In the genomic region with DNA sequence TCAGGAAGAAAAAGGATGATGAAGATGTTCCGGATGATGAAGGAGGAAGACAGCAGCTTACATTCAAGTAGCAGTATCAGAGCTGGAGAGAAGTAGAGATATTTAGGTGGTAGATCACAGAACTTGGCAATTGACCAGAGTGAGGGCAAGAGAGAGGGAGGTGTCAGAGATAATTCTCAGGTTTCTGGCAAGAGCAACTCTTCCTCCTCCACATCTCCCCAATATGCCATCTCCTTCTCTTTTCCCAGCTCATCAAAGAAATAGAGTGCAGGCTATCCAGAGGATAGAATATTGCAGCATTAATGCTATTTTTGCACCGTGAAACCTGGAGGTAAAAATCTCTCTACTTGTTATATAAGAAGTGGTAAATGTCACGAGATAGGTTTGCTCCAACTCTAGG, we compare ENCODE assay signal across 21 cellular contexts.
"Had no signal": no experiment of that assay in that cellular context is flagged by ENCODE, and none has a peak within 500 bp of the region (broad histone marks: within the 10 kb centered on the region; RNA-seq: fewer than 3 reads in every experiment).

No MANE protein-coding gene starts in this region.

- H3K27ac ChIP-seq: colonic mucosa, coronary artery, dorsolateral prefrontal cortex, epithelial cell of prostate, esophagus squamous epithelium, foreskin keratinocyte, gastrocnemius medialis, gastroesophageal sphincter, heart left ventricle, heart right ventricle had no signal

- H3K4me1 ChIP-seq: colonic mucosa, esophagus squamous epithelium, foreskin keratinocyte, gastrocnemius medialis, gastroesophageal sphincter, heart left ventricle, heart right ventricle had no signal

- H3K36me3 ChIP-seq: colonic mucosa, esophagus squamous epithelium, gastrocnemius medialis, gastroesophageal sphincter, heart left ventricle, heart right ventricle had no signal

- DNase-seq: colonic mucosa; cortex of kidney; dermis blood vessel endothelial cell; dorsolateral prefrontal cortex; effector CD4-positive, alpha-beta T cell; effector CD8-positive, alpha-beta T cell; effector memory CD4-positive, alpha-beta T cell; effector memory CD8-positive, alpha-beta T cell; endodermal cell; erythroblast; esophagus squamous epithelium; foreskin fibroblast; foreskin keratinocyte; foreskin melanocyte; gastrocnemius medialis; glutamatergic neuron; heart left ventricle; heart right ventricle had no signal

- H3K27me3 ChIP-seq: colonic mucosa, dorsolateral prefrontal cortex, esophagus squamous epithelium, foreskin keratinocyte, gastrocnemius medialis had no signal

- H3K9me3 ChIP-seq: colonic mucosa, esophagus squamous epithelium, gastrocnemius medialis, gastroesophageal sphincter had no signal

- H3K4me3 ChIP-seq: colonic mucosa, coronary artery, dorsolateral prefrontal cortex, esophagus squamous epithelium, gastrocnemius medialis, gastroesophageal sphincter, heart left ventricle, heart right ventricle had no signal
